ENCODE assay signal across 7 cellular contexts in genomic region chr1:15417365-15417934, GRCh38. TPM values are rescaled to one million over a fixed set of nuclear protein-coding genes. Genes with fewer than 3 reads are reported as not detected.
DNase-seq lines count a peak whose midpoint lies in the region; ATAC-seq and TF ChIP-seq lines count a peak whose summit lies in the region.

No MANE protein-coding gene starts in this region.

- peaks cover 20 to 95% (median 32%) of the 10 kb centered on the region in 4 donors for H3K4me1 ChIP-seq in Peyer's patch
- peaks cover 59% of the 10 kb centered on the region for H3K4me1 ChIP-seq in suprapubic skin

- no peaks in the 10 kb centered on the region for H3K27me3 Mint-ChIP-seq in activated naive CD4-positive, alpha-beta T cell treated with anti-CD3 and anti-CD28 coated beads, Interleukin-2, amount 10 ng/mL, durations not matched to agents 7 days and 5 days

- peak; percentile 64 to 85 (median 75) for DNase-seq in Peyer's patch
- peak; percentile 54 for DNase-seq in activated naive CD4-positive, alpha-beta T cell treated with anti-CD3 and anti-CD28 coated beads, Interleukin-2, amount 10 ng/mL, durations not matched to agents 7 days and 5 days
- DNase-seq in kidney tubule cell (ENCODE audit: low spot score), result peak; percentile 77
- DNase-seq in suprapubic skin (ENCODE audit: low spot score in 2 of 2), result no peak
- no peak for DNase-seq in GM19240 (ENCODE audit: insufficient read length, low spot score)
- no peak for DNase-seq in NCI-H1092 (lab: John Stamatoyannopoulos, UW)

- no peak for TF ChIP-seq POLR2A in Peyer's patch (IDR thresholded peaks at IDR 0.05)
- no peak for TF ChIP-seq POLR2A in suprapubic skin (IDR thresholded peaks at IDR 0.05)

- no peak for TF ChIP-seq EP300 in suprapubic skin (IDR thresholded peaks at IDR 0.05)

- no peaks in the 10 kb centered on the region for H3K9me3 ChIP-seq in Peyer's patch
- no peaks in the 10 kb centered on the region for H3K9me3 ChIP-seq in suprapubic skin

- H3K27ac Mint-ChIP-seq in activated naive CD4-positive, alpha-beta T cell treated with anti-CD3 and anti-CD28 coated beads, Interleukin-2, amount 10 ng/mL, durations not matched to agents 7 days and 5 days, result peak overlapping the region; percentile 81

- peaks cover 30% of the 10 kb centered on the region for H3K36me3 Mint-ChIP-seq in activated naive CD4-positive, alpha-beta T cell treated with anti-CD3 and anti-CD28 coated beads, Interleukin-2, amount 10 ng/mL, durations not matched to agents 7 days and 5 days

- ATAC-seq in GM21717 (IDR thresholded peaks at IDR 0.05; ENCODE audit: unreplicated experiment), result peak; percentile 51

- H3K4me3 Mint-ChIP-seq in activated naive CD4-positive, alpha-beta T cell treated with anti-CD3 and anti-CD28 coated beads, Interleukin-2, amount 10 ng/mL, durations not matched to agents 7 days and 5 days, result peak overlapping the region; percentile 2

- H3K9me3 Mint-ChIP-seq in activated naive CD4-positive, alpha-beta T cell treated with anti-CD3 and anti-CD28 coated beads, Interleukin-2, amount 10 ng/mL, durations not matched to agents 7 days and 5 days, result peaks cover 2% of the 10 kb centered on the region

- 70% methylated on average over 10 of the region's 10 CpGs for WGBS in suprapubic skin

- TF ChIP-seq CTCF in Peyer's patch (IDR thresholded peaks at IDR 0.05) (no peak), suprapubic skin (IDR thresholded peaks at IDR 0.05) (no peak)

- H3K4me3 ChIP-seq in Peyer's patch (peak overlapping the region in 1 of 4 donors; percentile 0), suprapubic skin (no peak overlapping the region)

- peaks cover 45% of the 10 kb centered on the region for H3K4me1 Mint-ChIP-seq in activated naive CD4-positive, alpha-beta T cell treated with anti-CD3 and anti-CD28 coated beads, Interleukin-2, amount 10 ng/mL, durations not matched to agents 7 days and 5 days

- CTCF ChIA-PET in activated naive CD4-positive, alpha-beta T cell treated with anti-CD3 and anti-CD28 coated beads, Interleukin-2, amount 10 ng/mL, durations not matched to agents 7 days and 5 days (lab: Charles Lee), result interaction anchor here (0.9 to 1.4 kb wide), 2 partner anchors 14 to 97 kb away, joined by 3 to 4 read pairs; no protein-coding TSS in a partner anchor

- H3K36me3 ChIP-seq in Peyer's patch (peaks cover 0 to 18% (median 0%) of the 10 kb centered on the region in 3 donors), suprapubic skin (no peaks in the 10 kb centered on the region)

- no peaks in the 10 kb centered on the region for H3K27me3 ChIP-seq in Peyer's patch
- no peaks in the 10 kb centered on the region for H3K27me3 ChIP-seq in suprapubic skin

- H3K27ac ChIP-seq in Peyer's patch, result peak overlapping the region; percentile 70 to 95 (median 80)
- H3K27ac ChIP-seq in suprapubic skin, result peak overlapping the region; percentile 2

RNA-seq across cellular contexts. Expression of gene EFHD2, which starts 7.8 kb away (rescaled TPM):
- total RNA-seq in Peyer's patch, result 100 to 1,000 TPM in 3 of 4 donors, 10 to 100 TPM in 1; 84.2 to 236 (median 196) TPM
- total RNA-seq in suprapubic skin, result 10 to 100 TPM; 43.5 to 54.4 (median 49.9) TPM

RNA-seq across cellular contexts. Expression of gene CTRC, which starts 20.8 kb away (rescaled TPM):
- total RNA-seq in Peyer's patch (1 to 10 TPM in 1 of 4 donors, not detected in 3; 3.2 TPM), suprapubic skin (1 to 10 TPM in 2 of 4 donors, not detected in 2; 1.5 to 2.3 TPM)

RNA-seq across cellular contexts. Expression of gene CELA2A, which starts 39.1 kb away (rescaled TPM):
- total RNA-seq in Peyer's patch, result not detected
- total RNA-seq in suprapubic skin, result not detected

RNA-seq across cellular contexts. Expression of gene CELA2B, which starts 58.5 kb away (rescaled TPM):
- not detected for total RNA-seq in Peyer's patch
- total RNA-seq in suprapubic skin, result not detected

Comparison
In these comparisons a context has a peak if more than half of its experiments do, and no peak if none do; other contexts are left out.
1. DNase-seq: peak in Peyer's patch (3 of 3), activated naive CD4-positive, alpha-beta T cell treated with anti-CD3 and anti-CD28 coated beads, Interleukin-2, amount 10 ng/mL, durations not matched to agents 7 days and 5 days (single experiment) and kidney tubule cell (single experiment); none in suprapubic skin (0 of 2), GM19240 (single experiment) and NCI-H1092 (single experiment).